Comparison of ENCODE assay signal across 10 cellular contexts in the genomic region with DNA sequence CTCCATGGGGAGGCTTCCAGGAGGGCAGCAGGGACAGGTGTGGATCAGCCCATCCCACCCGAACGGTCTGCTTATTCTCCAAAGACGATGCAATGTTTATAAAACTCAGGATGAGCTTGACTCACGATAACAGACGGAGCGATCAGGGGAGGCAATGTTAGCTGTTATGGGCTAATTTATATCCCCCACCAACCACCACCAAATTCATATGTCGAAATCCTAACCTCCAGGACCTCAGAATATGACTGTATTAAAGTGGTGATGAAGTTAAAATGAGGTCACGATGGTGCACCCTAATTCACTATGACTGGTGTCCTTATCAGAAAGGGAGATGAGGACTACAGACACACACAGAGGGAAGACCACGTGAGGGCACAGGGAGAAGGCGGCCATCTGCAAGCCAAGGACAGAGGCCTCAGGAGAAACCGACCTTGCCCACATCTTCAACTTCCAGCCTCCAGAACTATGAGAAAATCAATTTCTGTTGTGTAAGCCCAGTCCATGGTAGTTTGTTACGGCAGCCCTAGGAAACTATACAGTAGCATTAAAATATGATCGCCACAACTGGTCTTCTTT. TPM values are rescaled to one million over a fixed set of nuclear protein-coding genes. Genes with fewer than 3 reads are reported as not detected.
A peak's percentile ranks its signal among the peaks of the same experiment; 100 is the strongest.
DNase-seq lines count a peak whose midpoint lies in the region; ATAC-seq and TF ChIP-seq lines count a peak whose summit lies in the region.
"Had no signal": no experiment of that assay in that cellular context is flagged by ENCODE, and none has a peak within 500 bp of the region (broad histone marks: within the 10 kb centered on the region; RNA-seq: fewer than 3 reads in every experiment).

No MANE protein-coding gene starts in this region.

- H3K23ac ChIP-seq in mesenchymal stem cell (ENCODE audit: low read length in 2 of 2), result no peak overlapping the region

- H3K79me2 ChIP-seq in SK-N-SH (ENCODE audit: insufficient read depth), result no peaks in the 10 kb centered on the region

- H3K9ac ChIP-seq in SK-N-SH (peak overlapping the region; percentile 76), mesenchymal stem cell (ENCODE audit: low read length) (peak overlapping the region; percentile 82)

- H2AK5ac ChIP-seq in mesenchymal stem cell (ENCODE audit: low read length, severe bottlenecking), result peak overlapping the region; percentile 84

- peaks cover 42% of the 10 kb centered on the region for H3F3A ChIP-seq in SK-N-SH (replicated peaks; ENCODE audit: insufficient read depth)

- peak overlapping the region; percentile 76 to 93 for H2BK12ac ChIP-seq in mesenchymal stem cell (ENCODE audit: low read length in 2 of 2)

- peak overlapping the region; percentile 83 for H4K8ac ChIP-seq in mesenchymal stem cell (ENCODE audit: low read length)

- H3K4me2 ChIP-seq in SK-N-SH, result peak overlapping the region; percentile 68
- H3K4me2 ChIP-seq in mesenchymal stem cell (ENCODE audit: low read length, poor library complexity, severe bottlenecking), result no peak overlapping the region

- no peak for ATAC-seq in SK-N-SH treated with all-trans-retinoic acid at 6 μM for 48 hours
- no peak for ATAC-seq in GM18505 (IDR thresholded peaks at IDR 0.05; ENCODE audit: unreplicated experiment)

- H3K4me1 ChIP-seq in SK-N-SH (ENCODE audit: control insufficient read depth in 1 of 2, insufficient read depth in 2 of 2, low read depth in 1 of 2, low read length in 1 of 2), result peaks cover 5 to 47% of the 10 kb centered on the region in 2 experiments
- peaks cover 23% of the 10 kb centered on the region for H3K4me1 ChIP-seq in mesenchymal stem cell (ENCODE audit: control insufficient read depth, insufficient read depth, low read depth, low read length)
- peaks cover 15 to 37% (median 30%) of the 10 kb centered on the region in 4 donors for H3K4me1 ChIP-seq in transverse colon
- H3K4me1 ChIP-seq in BE2C, result no peaks in the 10 kb centered on the region

- peak overlapping the region; percentile 75 for H2BK5ac ChIP-seq in mesenchymal stem cell (ENCODE audit: low read depth, low read length, poor library complexity, severe bottlenecking)

- H3K27me3 ChIP-seq in SK-N-SH (ENCODE audit: insufficient read depth) (no peaks in the 10 kb centered on the region), brain microvascular endothelial cell (replicated peaks) (no peaks in the 10 kb centered on the region), mesenchymal stem cell (ENCODE audit: control insufficient read depth in 1 of 2, insufficient read depth in 1 of 2, low read length in 2 of 2) (no peaks in the 10 kb centered on the region), transverse colon (no peaks in the 10 kb centered on the region), BE2C (no peaks in the 10 kb centered on the region)

- H3K27ac ChIP-seq in SK-N-SH (ENCODE audit: low read depth in 2 of 2, low read length in 1 of 2) (peak overlapping the region; percentile 76 to 97; a peak in 3 of 4 replicates), brain microvascular endothelial cell (peak overlapping the region; percentile 98), mesenchymal stem cell (ENCODE audit: low read length, poor library complexity, severe bottlenecking) (peak overlapping the region; percentile 93), transverse colon (peak overlapping the region; percentile 80 to 90 (median 88))

- H3K4me3 ChIP-seq in SK-N-SH (ENCODE audit: low read depth in 2 of 2, low read length in 1 of 2) (no peak overlapping the region), brain microvascular endothelial cell (ENCODE audit: low read depth, low read length) (no peak overlapping the region), mesenchymal stem cell (ENCODE audit: insufficient read depth in 1 of 2, low read depth in 1 of 2, low read length in 2 of 2) (peak overlapping the region in 1 of 2 experiments; percentile 14), transverse colon (no peak overlapping the region), BE2C (ENCODE audit: low read depth, low read length) (no peak overlapping the region)

- TF ChIP-seq CTCF in SK-N-SH (IDR thresholded peaks at IDR 0.05) (no peak), brain microvascular endothelial cell (IDR thresholded peaks at IDR 0.05; ENCODE audit: low read depth, low read length, missing control alignments) (no peak), transverse colon (IDR thresholded peaks at IDR 0.05) (no peak), BE2C (IDR thresholded peaks at IDR 0.05; ENCODE audit: low read depth, low read length) (no peak)

- H3K14ac ChIP-seq in mesenchymal stem cell (ENCODE audit: low read length in 2 of 2), result peak overlapping the region in 1 of 2 experiments; percentile 44

- no peaks in the 10 kb centered on the region for H4K20me1 ChIP-seq in SK-N-SH (ENCODE audit: insufficient read depth)

- H3K36me3 ChIP-seq in SK-N-SH (replicated peaks in 1 of 2; ENCODE audit: control insufficient read depth in 1 of 2, insufficient read depth in 2 of 2, low read length in 1 of 2) (no peaks in the 10 kb centered on the region), brain microvascular endothelial cell (replicated peaks) (no peaks in the 10 kb centered on the region), mesenchymal stem cell (ENCODE audit: control insufficient read depth in 1 of 2, insufficient read depth in 2 of 2, low read depth in 1 of 2, low read length in 2 of 2) (no peaks in the 10 kb centered on the region), transverse colon (no peaks in the 10 kb centered on the region), BE2C (no peaks in the 10 kb centered on the region)

- no peaks in the 10 kb centered on the region for H3K9me2 ChIP-seq in SK-N-SH

- H3K18ac ChIP-seq in mesenchymal stem cell (ENCODE audit: low read depth in 1 of 2, low read length in 2 of 2), result peak overlapping the region; percentile 84 to 97

- TF ChIP-seq POLR2A in transverse colon (IDR thresholded peaks at IDR 0.05), result no peak
- TF ChIP-seq POLR2A in GM18505 (IDR thresholded peaks at IDR 0.05; ENCODE audit: borderline replicate concordance, extremely low read depth, insufficient read depth, insufficient read length), result no peak

- TF ChIP-seq EP300 in SK-N-SH (IDR thresholded peaks at IDR 0.05; ENCODE audit: borderline replicate concordance in 1 of 2, low read depth in 1 of 2, low read length in 1 of 2), result no peak
- no peak for TF ChIP-seq EP300 in transverse colon (IDR thresholded peaks at IDR 0.05; ENCODE audit: low read depth)

- H2AFZ ChIP-seq in SK-N-SH (ENCODE audit: low read depth), result peak overlapping the region; percentile 48; the same call in 1 of the 2 replicates
- H2AFZ ChIP-seq in mesenchymal stem cell (ENCODE audit: low read depth, low read length), result no peak overlapping the region

- H3K4ac ChIP-seq in mesenchymal stem cell (ENCODE audit: low read depth in 1 of 2, low read length in 2 of 2), result peak overlapping the region; percentile 50 to 92

- DNase-seq in SK-N-SH (no peak), brain microvascular endothelial cell (peak; percentile 26), mesenchymal stem cell (peak; percentile 70), transverse colon (no peak), BE2C (no peak)
- no peak for DNase-seq in stimulated activated CD4-positive, alpha-beta T cell treated with anti-CD3 and anti-CD28 coated beads, Interleukin-4, amount 100 ng/mL, for 4 hours
- DNase-seq: activated CD4-positive, alpha-beta T cell treated with anti-CD3 and anti-CD28 coated beads, Interleukin-2, amount 50 U/mL, for 1 hour had no signal

- intact Hi-C loops in transverse colon (cut with DNase I; ENCODE audit: low total_unique reads), result no loop called here

- H4K91ac ChIP-seq in mesenchymal stem cell (ENCODE audit: low read length), result peak overlapping the region; percentile 97

- WGBS in SK-N-SH (ENCODE audit: low lambda C conversion rate), result 98% methylated on average over 13 of the region's 13 CpGs
- 81% methylated on average over 6 of the region's 13 CpGs for WGBS in mesenchymal stem cell
- 91 to 95% methylated on average over 5 to 13 of the region's 13 CpGs for WGBS in transverse colon (ENCODE audit: low coverage in 1 of 2), 2 donors

- POLR2A ChIA-PET in SK-N-SH (lab: Yijun Ruan, JAX), result no interaction called here

- H3K79me1 ChIP-seq in mesenchymal stem cell (replicated peaks; ENCODE audit: low read length, poor library complexity, severe bottlenecking), result no peaks in the 10 kb centered on the region

- H3K9me3 ChIP-seq in SK-N-SH (no peaks in the 10 kb centered on the region), mesenchymal stem cell (ENCODE audit: control insufficient read depth, low read length) (no peaks in the 10 kb centered on the region), transverse colon (no peaks in the 10 kb centered on the region), BE2C (no peaks in the 10 kb centered on the region)

- H2BK120ac ChIP-seq in mesenchymal stem cell (ENCODE audit: low read depth, low read length), result peak overlapping the region; percentile 71

- CTCF ChIA-PET in SK-N-SH (lab: Yijun Ruan, JAX), result no interaction called here

- in situ Hi-C loops in brain microvascular endothelial cell (cut with HindIII; ENCODE audit: low pct_ligation_motif_present, low sequenced_read_pairs), result loop anchor here (25.0 kb wide), 1 partner anchor 241 kb away; a partner anchor contains a TSS
- in situ Hi-C loops in transverse colon (cut with MboI; ENCODE audit: low pct_ligation_motif_present in 1 of 4, low pct_unique_long_range_greater_than_20kb in 1 of 4, low sequenced_read_pairs in 3 of 4), result no loop called here

- H2BK15ac ChIP-seq in mesenchymal stem cell (ENCODE audit: low read depth, poor library complexity, severe bottlenecking), result peak overlapping the region; percentile 52

- no peak for TF ChIP-seq RAD21 in SK-N-SH (IDR thresholded peaks at IDR 0.05; ENCODE audit: low read length)

TF ChIP-seq in SK-N-SH, 30 proteins besides CTCF, POLR2A, EP300 and RAD21 (continues in another document):
- no peak for TF ChIP-seq NRF1 (IDR thresholded peaks at IDR 0.05; ENCODE audit: low read depth, low read length)
- TF ChIP-seq ELF1 (IDR thresholded peaks at IDR 0.05), result no peak
- TF ChIP-seq YY1 (IDR thresholded peaks at IDR 0.05; ENCODE audit: low read depth), result no peak
- no peak for TF ChIP-seq TCF12 (IDR thresholded peaks at IDR 0.05)

TF ChIP-seq in SK-N-SH treated with all-trans-retinoic acid at 6 μM for 48 hours, 23 proteins besides CTCF, POLR2A, EP300 and RAD21 (continues in another document):
- no peak for TF ChIP-seq PPARA (CRISPR knock-in tag; IDR thresholded peaks at IDR 0.05; ENCODE audit: borderline replicate concordance)
- no peak for TF ChIP-seq OSR1 (CRISPR knock-in tag; IDR thresholded peaks at IDR 0.05)
- TF ChIP-seq RARB (CRISPR knock-in tag; IDR thresholded peaks at IDR 0.05), result no peak
- no peak for TF ChIP-seq ZNF565 (CRISPR knock-in tag; conservative IDR thresholded peaks at IDR 0.05; ENCODE audit: low read depth)
- TF ChIP-seq ESRRG (CRISPR knock-in tag; IDR thresholded peaks at IDR 0.05), result no peak
- no peak for TF ChIP-seq ISL1 (CRISPR knock-in tag; IDR thresholded peaks at IDR 0.05)
- no peak for TF ChIP-seq TOX (CRISPR knock-in tag; IDR thresholded peaks at IDR 0.05; ENCODE audit: borderline replicate concordance)

RNA-seq across cellular contexts. Expression of a gene that starts 7.0 kb away (rescaled TPM):
- polyA plus RNA-seq in SK-N-SH (2012; rRNA removed), result 0.84 and 1.2 TPM in 2 replicates
- polyA plus RNA-seq in SK-N-SH (2012; cell fraction: cytosol; rRNA removed), result 0.35 and 0.53 TPM in 2 replicates
- 0.72 and 1.6 TPM in 2 replicates for polyA plus RNA-seq in SK-N-SH (2012; cell fraction: nucleus; rRNA removed)
- 1.4 TPM for polyA plus RNA-seq in mesenchymal stem cell (2013, experiment 1 of 2)
- polyA plus RNA-seq in mesenchymal stem cell (2013, experiment 2 of 2), result 0.81 TPM
- 100 to 1,000 TPM; 119 to 199 (median 181) TPM for total RNA-seq in transverse colon
- not detected for polyA plus RNA-seq in BE2C (2012; ENCODE audit: insufficient read depth, insufficient read length, low read depth)
- polyA plus RNA-seq: neural cell had no signal

Comparison
In these comparisons a context has a peak if more than half of its experiments do, and no peak if none do; other contexts are left out.
1. DNase-seq: peak in brain microvascular endothelial cell (single experiment) and mesenchymal stem cell (single experiment); none in SK-N-SH (single experiment), transverse colon (single experiment), stimulated activated CD4-positive, alpha-beta T cell treated with anti-CD3 and anti-CD28 coated beads, Interleukin-4, amount 100 ng/mL, for 4 hours (0 of 2) and BE2C (single experiment).
2. Peak in every context shown above with its lines, with median percentiles within 50 percentile points of each other: H3K27ac ChIP-seq.